ENCODE assay signal across 1 cellular context in genomic region chr15:88487796-88488523, GRCh38.
TF ChIP-seq lines count a peak whose summit lies in the region.

No MANE protein-coding gene starts in this region.

TF ChIP-seq in IMR-90, 13 proteins besides CTCF, POLR2A, EP300 and RAD21:
- no peak for TF ChIP-seq NFE2L2 (IDR thresholded peaks at IDR 0.05; ENCODE audit: low read depth, low read length)
- TF ChIP-seq RFX5 (IDR thresholded peaks at IDR 0.05; ENCODE audit: low read depth, low read length): no peak
- no peak for TF ChIP-seq BHLHE40 (IDR thresholded peaks at IDR 0.05; ENCODE audit: low read depth, low read length)
